14 cellular contexts compared by ENCODE assay signal in the genomic region with DNA sequence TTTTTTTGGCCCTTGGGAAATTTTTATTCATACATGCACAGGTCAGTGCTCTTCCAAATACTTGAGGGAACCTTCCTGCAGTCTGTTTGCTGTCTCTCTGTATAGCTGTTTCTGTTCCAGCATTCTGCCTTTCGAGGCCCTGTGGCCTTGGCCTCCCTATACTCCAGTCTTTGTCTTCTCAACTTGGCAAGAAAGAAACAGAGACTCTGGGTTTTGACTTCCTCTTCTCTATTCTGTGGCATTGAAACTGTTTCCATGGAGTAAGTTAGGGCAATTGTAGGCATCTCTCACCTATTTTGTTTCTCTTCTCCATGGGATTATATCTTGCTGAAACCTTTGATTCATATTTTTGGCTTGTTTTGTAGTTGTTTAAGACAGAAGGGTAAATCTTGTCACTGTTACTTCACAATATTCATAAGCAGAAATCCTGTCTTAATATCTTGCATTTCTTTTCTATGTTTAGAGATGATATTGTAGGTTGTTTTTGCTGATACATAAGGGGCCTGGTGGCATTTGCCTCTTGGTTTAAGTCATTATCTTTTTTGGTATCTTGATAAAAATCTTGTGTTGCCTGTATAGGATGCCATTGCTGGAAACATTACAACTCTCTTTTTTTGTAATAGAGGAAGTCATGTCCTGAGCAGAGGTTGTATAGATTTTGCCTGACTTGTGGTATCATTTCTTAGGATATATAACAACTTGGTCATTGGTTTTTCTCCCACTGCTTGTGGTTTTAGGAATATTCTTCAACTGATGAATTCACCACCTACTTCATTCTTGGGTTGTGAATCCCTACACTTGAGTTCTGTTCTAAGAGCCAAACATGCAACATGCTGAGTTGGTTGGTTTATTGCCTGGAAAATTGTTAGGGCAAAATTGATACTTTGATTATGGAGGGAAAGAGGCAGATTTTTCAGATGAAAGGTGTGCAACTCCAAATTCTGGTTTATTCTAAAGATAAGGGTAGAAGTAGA.
A peak's percentile ranks its signal among the peaks of the same experiment; 100 is the strongest.
DNase-seq lines count a peak whose midpoint lies in the region; ATAC-seq and TF ChIP-seq lines count a peak whose summit lies in the region.
"Had no signal": no experiment of that assay in that cellular context is flagged by ENCODE, and none has a peak within 500 bp of the region (broad histone marks: within the 10 kb centered on the region; RNA-seq: fewer than 3 reads in every experiment).

No MANE protein-coding gene starts in this region.

- peak overlapping the region in 5 of 7 donors; percentile 28 to 74 (median 41) for H3K27ac Mint-ChIP-seq in CD14-positive monocyte
- H3K27ac Mint-ChIP-seq: type B pancreatic cell had no signal

- TF ChIP-seq CTCF in CD14-positive monocyte (IDR thresholded peaks at IDR 0.05) (no peak), astrocyte of the cerebellum (IDR thresholded peaks at IDR 0.05; ENCODE audit: low read depth, low read length, missing control alignments) (no peak), BE2C (IDR thresholded peaks at IDR 0.05; ENCODE audit: low read depth, low read length) (no peak), upper lobe of left lung (IDR thresholded peaks at IDR 0.05) (no peak)

- TF ChIP-seq POLR2A in upper lobe of left lung (IDR thresholded peaks at IDR 0.05) = no peak

- no peaks in the 10 kb centered on the region for H3K27me3 Mint-ChIP-seq in CD14-positive monocyte (ENCODE audit: low read depth in 3 of 3)
- H3K27me3 Mint-ChIP-seq: type B pancreatic cell had no signal

- no peak overlapping the region for H3K4me3 Mint-ChIP-seq in CD14-positive monocyte
- H3K4me3 Mint-ChIP-seq: type B pancreatic cell had no signal

- H3K4me3 ChIP-seq in astrocyte of the cerebellum (ENCODE audit: low read depth, low read length) = no peak overlapping the region
- no peak overlapping the region for H3K4me3 ChIP-seq in BE2C (ENCODE audit: low read depth, low read length)
- no peak overlapping the region for H3K4me3 ChIP-seq in upper lobe of left lung
- H3K4me3 ChIP-seq: hepatocyte had no signal

- H3K9me3 ChIP-seq in BE2C (0 out of 2 replicates have a peak, but pooled peaks cover 3% of the 10 kb centered on the region), upper lobe of left lung (no peaks in the 10 kb centered on the region)

- H3K4me1 ChIP-seq in BE2C (no peaks in the 10 kb centered on the region), upper lobe of left lung (no peaks in the 10 kb centered on the region)

- H3K4me1 Mint-ChIP-seq in CD14-positive monocyte = peaks cover 18% of the 10 kb centered on the region

- in situ Hi-C loops in KBM-7 (cut with MboI; ENCODE audit: low pct_unique_long_range_greater_than_20kb, low sequenced_read_pairs) (no loop called here), astrocyte of the cerebellum (cut with HindIII; ENCODE audit: low sequenced_read_pairs) (no loop called here)

- H3K27me3 ChIP-seq in BE2C (no peaks in the 10 kb centered on the region), upper lobe of left lung (no peaks in the 10 kb centered on the region)
- H3K27me3 ChIP-seq: hepatocyte had no signal

- H3K36me3 Mint-ChIP-seq in CD14-positive monocyte = peaks cover 36 to 37% of the 10 kb centered on the region in 2 donors

- ATAC-seq in upper lobe of left lung (ENCODE audit: low FRiP score in 2 of 2) = no peak

- no peak for TF ChIP-seq EP300 in upper lobe of left lung (IDR thresholded peaks at IDR 0.05)

- WGBS in upper lobe of left lung, 2 donors = 64 to 82% methylated on average over 1 of the region's 1 CpG

- no peaks in the 10 kb centered on the region; the same call in 1 of the 2 replicates for H3K36me3 ChIP-seq in BE2C
- H3K36me3 ChIP-seq in upper lobe of left lung = peaks cover 0 to 7% (median 0%) of the 10 kb centered on the region in 4 donors

- intact Hi-C loops in CD14-positive monocyte (cut with micrococcal nuclease) = no loop called here

- no peak overlapping the region for H3K27ac ChIP-seq in upper lobe of left lung
- H3K27ac ChIP-seq: hepatocyte had no signal

- H3K9me3 Mint-ChIP-seq in CD14-positive monocyte = peaks cover 5 to 22% (median 10%) of the 10 kb centered on the region in 7 donors
- H3K9me3 Mint-ChIP-seq: type B pancreatic cell had no signal

- no peak for DNase-seq in CD14-positive monocyte (ENCODE audit: low spot score)
- DNase-seq in KBM-7 = peak; percentile 47
- DNase-seq in astrocyte of the cerebellum (ENCODE audit: low read depth) = peak; percentile 88
- DNase-seq in medulla oblongata (ENCODE audit: extremely low spot score) = peak; percentile 69
- DNase-seq in NCI-H1436 treated with DMSO at 0.1 percent for 48 hours (lab: John Stamatoyannopoulos, UW) = no peak
- no peak for DNase-seq in BE2C
- DNase-seq in upper lobe of left lung = no peak
- DNase-seq in NCI-H2171 treated with DMSO at 0.1 percent for 48 hours (lab: John Stamatoyannopoulos, UW) = no peak
- DNase-seq: activated CD4-positive, CD25-positive, alpha-beta regulatory T cell; DMS53; NCI-H2107; RPMI8226 had no signal

Comparison
In these comparisons a context has a peak if more than half of its experiments do, and no peak if none do; other contexts are left out.
1. DNase-seq: peak in KBM-7 (single experiment), astrocyte of the cerebellum (single experiment) and medulla oblongata (single experiment); none in CD14-positive monocyte (single experiment), NCI-H1436 treated with DMSO at 0.1 percent for 48 hours (single experiment), BE2C (single experiment), upper lobe of left lung (0 of 2) and NCI-H2171 treated with DMSO at 0.1 percent for 48 hours (single experiment).